ENCODE assay signal across 24 cellular contexts in genomic region chr2:112888350-112888749, GRCh38. TPM values are rescaled to one million over a fixed set of nuclear protein-coding genes. Genes with fewer than 3 reads are reported as not detected.
"Had no signal": no experiment of that assay in that cellular context is flagged by ENCODE, and none has a peak within 500 bp of the region (broad histone marks: within the 10 kb centered on the region; RNA-seq: fewer than 3 reads in every experiment).

No MANE protein-coding gene starts in this region.

- FAIRE-seq: bronchial epithelial cell had no signal

- H3K27me3 ChIP-seq: colonic mucosa, esophagus squamous epithelium, gastrocnemius medialis, left lung, right lobe of liver, stomach, suprapubic skin, tibial nerve had no signal

- H3K4me1 Mint-ChIP-seq: neural crest cell had no signal

- H3K4me1 ChIP-seq: gastrocnemius medialis, suprapubic skin, tibial nerve had no signal

- H3K9me3 Mint-ChIP-seq: naive thymus-derived CD4-positive, alpha-beta T cell; neural crest cell; stimulated activated memory B cell treated with anti-CD40 and anti-IgM and Interleukin-4, amounts not matched to agents 10 μg/mL and 1 μg/mL and 100 μg/mL, for 72 hours had no signal

- H3K27ac Mint-ChIP-seq: activated naive CD8-positive, alpha-beta T cell; naive thymus-derived CD4-positive, alpha-beta T cell; stimulated activated memory B cell treated with anti-CD40 and anti-IgM and Interleukin-4, amounts not matched to agents 10 μg/mL and 1 μg/mL and 100 μg/mL, for 72 hours had no signal

- H3K9me3 ChIP-seq: colonic mucosa, esophagus squamous epithelium, gastrocnemius medialis, left lung, right lobe of liver, stomach, suprapubic skin, tibial nerve had no signal

- DNase-seq: activated naive CD4-positive, alpha-beta T cell; activated T-cell treated with anti-CD3 and anti-CD28 coated beads, Interleukin-2, amount 50 U/mL, for 1 hour; colonic mucosa; esophagus squamous epithelium; gastrocnemius medialis; hippocampal formation; kidney glomerular epithelial cell; left lung; naive thymus-derived CD4-positive, alpha-beta T cell; occipital lobe; posterior cingulate gyrus; right lobe of liver; stimulated activated CD4-positive, alpha-beta T cell treated with anti-CD3 and anti-CD28 coated beads, Interleukin-2, amount 100 ng/mL, for 24 hours; stomach had no signal

- H3K27me3 Mint-ChIP-seq: activated naive CD8-positive, alpha-beta T cell; naive thymus-derived CD4-positive, alpha-beta T cell; stimulated activated memory B cell treated with anti-CD40 and anti-IgM and Interleukin-4, amounts not matched to agents 10 μg/mL and 1 μg/mL and 100 μg/mL, for 72 hours had no signal

- ATAC-seq: gastrocnemius medialis; left lung; right lobe of liver; stimulated activated memory B cell treated with anti-CD40 and anti-IgM and Interleukin-4, amounts not matched to agents 10 μg/mL and 1 μg/mL and 100 μg/mL, for 72 hours had no signal

- H3K4me3 Mint-ChIP-seq: activated naive CD8-positive, alpha-beta T cell; naive thymus-derived CD4-positive, alpha-beta T cell; neural crest cell; stimulated activated memory B cell treated with anti-CD40 and anti-IgM and Interleukin-4, amounts not matched to agents 10 μg/mL and 1 μg/mL and 100 μg/mL, for 72 hours had no signal

- H3K4me3 ChIP-seq: colonic mucosa, esophagus squamous epithelium, gastrocnemius medialis, left lung, lung, right lobe of liver, skin epidermis, stomach, suprapubic skin, tibial nerve had no signal

- H3K27ac ChIP-seq: colonic mucosa, esophagus squamous epithelium, gastrocnemius medialis, right lobe of liver, skin epidermis, stomach, suprapubic skin, tibial nerve had no signal

- H3K36me3 ChIP-seq: colonic mucosa, esophagus squamous epithelium, gastrocnemius medialis, left lung, right lobe of liver, stomach, suprapubic skin, tibial nerve had no signal

- H3K36me3 Mint-ChIP-seq: activated naive CD8-positive, alpha-beta T cell; naive thymus-derived CD4-positive, alpha-beta T cell; stimulated activated memory B cell treated with anti-CD40 and anti-IgM and Interleukin-4, amounts not matched to agents 10 μg/mL and 1 μg/mL and 100 μg/mL, for 72 hours had no signal

RNA-seq across cellular contexts. Expression of gene IL37, which starts 22.6 kb away (rescaled TPM):
- total RNA-seq: bronchial epithelial cell; gastrocnemius medialis; lung; mesenteric fat pad; naive thymus-derived CD4-positive, alpha-beta T cell; occipital lobe; right lobe of liver; stomach; tibial nerve; urinary bladder had no signal
- polyA plus RNA-seq: naive thymus-derived CD4-positive, alpha-beta T cell; urinary bladder had no signal

RNA-seq across cellular contexts. Expression of gene IL1B, which starts 51.8 kb away (rescaled TPM):
- total RNA-seq: gastrocnemius medialis, neural crest cell had no signal
- polyA plus RNA-seq: naive thymus-derived CD4-positive, alpha-beta T cell had no signal
